9 cellular contexts compared by ENCODE assay signal in the genomic region with DNA sequence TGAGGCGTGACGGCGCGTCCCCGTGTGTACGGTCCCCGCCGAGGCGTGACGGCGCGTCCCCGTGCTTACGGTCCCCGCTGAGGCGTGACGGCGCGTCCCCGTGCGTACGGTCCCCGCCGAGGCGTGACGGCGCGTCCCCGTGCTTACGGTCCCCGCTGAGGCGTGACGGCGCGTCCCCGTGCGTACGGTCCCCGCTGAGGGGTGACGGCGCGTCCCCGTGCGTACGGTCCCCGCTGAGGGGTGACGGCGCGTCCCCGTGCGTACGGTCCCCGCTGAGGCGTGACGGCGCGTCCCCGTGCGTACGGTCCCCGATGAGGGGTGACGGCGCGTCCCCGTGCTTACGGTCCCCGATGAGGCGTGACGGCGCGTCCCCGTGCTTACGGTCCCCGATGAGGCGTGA. TPM values are rescaled to one million over a fixed set of nuclear protein-coding genes. Genes with fewer than 3 reads are reported as not detected.
A peak's percentile ranks its signal among the peaks of the same experiment; 100 is the strongest.
DNase-seq lines count a peak whose midpoint lies in the region; FAIRE-seq and TF ChIP-seq lines count a peak whose summit lies in the region.
"Not testable (repeated sequence)": the region's sequence is repeated elsewhere in the genome, so short reads cannot be mapped to it uniquely, and the experiment has no call there.
"Had no signal": no experiment of that assay in that cellular context is flagged by ENCODE, and none has a peak within 500 bp of the region (broad histone marks: within the 10 kb centered on the region; RNA-seq: fewer than 3 reads in every experiment).

No MANE protein-coding gene starts in this region.

- not testable (repeated sequence) for DNase-seq in GM12892 (ENCODE audit: insufficient read length); NT2/D1 (ENCODE audit: low read depth, low spot score); skeletal muscle cell (ENCODE audit: low read depth)
- peak; percentile 48 for DNase-seq in activated T-cell treated with anti-CD3 and anti-CD28 coated beads, Interleukin-2, amount 50 U/mL, for 1 hour
- DNase-seq in thyroid gland: peak; percentile 20 to 40

- H3K9me3 ChIP-seq in HUES48 (ENCODE audit: control insufficient read depth, insufficient read depth, low read length); NT2/D1 (ENCODE audit: insufficient read depth, low read length); thyroid gland: not testable (repeated sequence)

- not testable (repeated sequence) for H3K4me1 ChIP-seq in HUES48 (ENCODE audit: control insufficient read depth, insufficient read depth, low read length); NT2/D1 (ENCODE audit: insufficient read depth, insufficient read length); thyroid gland

- H3K4me3 ChIP-seq in HUES48 (ENCODE audit: low read depth, low read length) (peak overlapping the region; percentile 39; the same call in 1 of the 2 replicates), NT2/D1 (ENCODE audit: insufficient read length, low read depth) (peak overlapping the region; percentile 78), skeletal muscle cell (ENCODE audit: low read depth, low read length) (peak overlapping the region; percentile 36)
- H3K4me3 ChIP-seq in thyroid gland (replicated peaks in 1 of 3): not testable (repeated sequence)

- intact Hi-C loops in thyroid gland (cut with DNase I): not testable (repeated sequence)

- FAIRE-seq in GM12892 (lab: Jason Lieb, UNC): peak; percentile 56

- H3K9ac ChIP-seq in HUES48 (ENCODE audit: low read depth, low read length); NT2/D1 (ENCODE audit: insufficient read length, low read depth): not testable (repeated sequence)

- TF ChIP-seq POLR2A in GM12892 (IDR thresholded peaks at IDR 0.05; ENCODE audit: low read depth, low read length); thyroid gland (IDR thresholded peaks at IDR 0.05): not testable (repeated sequence)

- TF ChIP-seq CTCF in thyroid gland (IDR thresholded peaks at IDR 0.05): not testable (repeated sequence)

- H3K27ac ChIP-seq in HUES48 (ENCODE audit: low read depth, low read length); thyroid gland: not testable (repeated sequence)

- H3K36me3 ChIP-seq in HUES48 (ENCODE audit: control insufficient read depth, insufficient read depth, low read length); NT2/D1 (ENCODE audit: insufficient read depth, insufficient read length, low read length); thyroid gland: not testable (repeated sequence)

- 24 to 49% methylated on average over 35 to 39 of the region's 75 CpGs for WGBS in thyroid gland, 2 donors

- H3K27me3 ChIP-seq in HUES48 (ENCODE audit: control insufficient read depth, insufficient read depth, low read length) (peaks cover 14% of the 10 kb centered on the region), NT2/D1 (ENCODE audit: insufficient read depth, insufficient read length) (peaks cover 48% of the 10 kb centered on the region)
- H3K27me3 ChIP-seq in thyroid gland: not testable (repeated sequence)

RNA-seq across cellular contexts. Expression of a gene that starts 20.5 kb away (rescaled TPM):
- not detected for polyA plus RNA-seq in GM12892 (2012; ENCODE audit: missing spikeins)
- total RNA-seq in thyroid gland: not detected
- total RNA-seq: Caco-2, Calu3 had no signal
- polyA plus RNA-seq: BJ had no signal

RNA-seq across cellular contexts. Expression of a gene that starts 35.2 kb away (rescaled TPM):
- 51.9 TPM for polyA plus RNA-seq in GM12892 (2012; ENCODE audit: missing spikeins)
- 10 to 100 TPM; 43.9 to 63.5 (median 55.5) TPM for total RNA-seq in thyroid gland
